Comparison of ENCODE assay signal across 1 cellular context in genomic region chr2:27772804-27773203, GRCh38.
TF ChIP-seq lines count a peak whose summit lies in the region.

No MANE protein-coding gene starts in this region.

TF ChIP-seq in HepG2, 621 proteins besides CTCF, POLR2A, EP300 and RAD21 (continued from another document):
- TF ChIP-seq, protein P1, sequence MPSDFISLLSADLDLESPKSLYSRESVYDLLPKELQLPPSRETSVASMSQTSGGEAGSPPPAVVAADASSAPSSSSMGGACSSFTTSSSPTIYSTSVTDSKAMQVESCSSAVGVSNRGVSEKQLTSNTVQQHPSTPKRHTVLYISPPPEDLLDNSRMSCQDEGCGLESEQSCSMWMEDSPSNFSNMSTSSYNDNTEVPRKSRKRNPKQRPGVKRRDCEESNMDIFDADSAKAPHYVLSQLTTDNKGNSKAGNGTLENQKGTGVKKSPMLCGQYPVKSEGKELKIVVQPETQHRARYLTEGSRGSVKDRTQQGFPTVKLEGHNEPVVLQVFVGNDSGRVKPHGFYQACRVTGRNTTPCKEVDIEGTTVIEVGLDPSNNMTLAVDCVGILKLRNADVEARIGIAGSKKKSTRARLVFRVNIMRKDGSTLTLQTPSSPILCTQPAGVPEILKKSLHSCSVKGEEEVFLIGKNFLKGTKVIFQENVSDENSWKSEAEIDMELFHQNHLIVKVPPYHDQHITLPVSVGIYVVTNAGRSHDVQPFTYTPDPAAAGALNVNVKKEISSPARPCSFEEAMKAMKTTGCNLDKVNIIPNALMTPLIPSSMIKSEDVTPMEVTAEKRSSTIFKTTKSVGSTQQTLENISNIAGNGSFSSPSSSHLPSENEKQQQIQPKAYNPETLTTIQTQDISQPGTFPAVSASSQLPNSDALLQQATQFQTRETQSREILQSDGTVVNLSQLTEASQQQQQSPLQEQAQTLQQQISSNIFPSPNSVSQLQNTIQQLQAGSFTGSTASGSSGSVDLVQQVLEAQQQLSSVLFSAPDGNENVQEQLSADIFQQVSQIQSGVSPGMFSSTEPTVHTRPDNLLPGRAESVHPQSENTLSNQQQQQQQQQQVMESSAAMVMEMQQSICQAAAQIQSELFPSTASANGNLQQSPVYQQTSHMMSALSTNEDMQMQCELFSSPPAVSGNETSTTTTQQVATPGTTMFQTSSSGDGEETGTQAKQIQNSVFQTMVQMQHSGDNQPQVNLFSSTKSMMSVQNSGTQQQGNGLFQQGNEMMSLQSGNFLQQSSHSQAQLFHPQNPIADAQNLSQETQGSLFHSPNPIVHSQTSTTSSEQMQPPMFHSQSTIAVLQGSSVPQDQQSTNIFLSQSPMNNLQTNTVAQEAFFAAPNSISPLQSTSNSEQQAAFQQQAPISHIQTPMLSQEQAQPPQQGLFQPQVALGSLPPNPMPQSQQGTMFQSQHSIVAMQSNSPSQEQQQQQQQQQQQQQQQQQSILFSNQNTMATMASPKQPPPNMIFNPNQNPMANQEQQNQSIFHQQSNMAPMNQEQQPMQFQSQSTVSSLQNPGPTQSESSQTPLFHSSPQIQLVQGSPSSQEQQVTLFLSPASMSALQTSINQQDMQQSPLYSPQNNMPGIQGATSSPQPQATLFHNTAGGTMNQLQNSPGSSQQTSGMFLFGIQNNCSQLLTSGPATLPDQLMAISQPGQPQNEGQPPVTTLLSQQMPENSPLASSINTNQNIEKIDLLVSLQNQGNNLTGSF (CRISPR knock-in tag; IDR thresholded peaks at IDR 0.05): no peak
- no peak for TF ChIP-seq BATF2 (CRISPR knock-in tag; IDR thresholded peaks at IDR 0.05)
- no peak for TF ChIP-seq RORA (CRISPR knock-in tag; IDR thresholded peaks at IDR 0.05)
- TF ChIP-seq ATAD3A (CRISPR knock-in tag; IDR thresholded peaks at IDR 0.05): no peak
- TF ChIP-seq, protein P2, sequence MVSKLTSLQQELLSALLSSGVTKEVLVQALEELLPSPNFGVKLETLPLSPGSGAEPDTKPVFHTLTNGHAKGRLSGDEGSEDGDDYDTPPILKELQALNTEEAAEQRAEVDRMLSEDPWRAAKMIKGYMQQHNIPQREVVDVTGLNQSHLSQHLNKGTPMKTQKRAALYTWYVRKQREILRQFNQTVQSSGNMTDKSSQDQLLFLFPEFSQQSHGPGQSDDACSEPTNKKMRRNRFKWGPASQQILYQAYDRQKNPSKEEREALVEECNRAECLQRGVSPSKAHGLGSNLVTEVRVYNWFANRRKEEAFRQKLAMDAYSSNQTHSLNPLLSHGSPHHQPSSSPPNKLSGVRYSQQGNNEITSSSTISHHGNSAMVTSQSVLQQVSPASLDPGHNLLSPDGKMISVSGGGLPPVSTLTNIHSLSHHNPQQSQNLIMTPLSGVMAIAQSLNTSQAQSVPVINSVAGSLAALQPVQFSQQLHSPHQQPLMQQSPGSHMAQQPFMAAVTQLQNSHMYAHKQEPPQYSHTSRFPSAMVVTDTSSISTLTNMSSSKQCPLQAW (CRISPR knock-in tag; IDR thresholded peaks at IDR 0.05): no peak
